8 cellular contexts compared by ENCODE assay signal in genomic region chr21:26070822-26071425, GRCh38.
A peak's percentile ranks its signal among the peaks of the same experiment; 100 is the strongest.
DNase-seq lines count a peak whose midpoint lies in the region; ATAC-seq, FAIRE-seq and TF ChIP-seq lines count a peak whose summit lies in the region.

No MANE protein-coding gene starts in this region.

- no peaks in the 10 kb centered on the region for H3K36me3 ChIP-seq in bronchial epithelial cell (ENCODE audit: control insufficient read depth, insufficient read depth, low read length)

- no peaks in the 10 kb centered on the region for H3K27me3 ChIP-seq in bronchial epithelial cell (ENCODE audit: control insufficient read depth, insufficient read depth, low read length)
- H3K27me3 ChIP-seq in mononuclear cell (ENCODE audit: insufficient read depth, low read length) = no peaks in the 10 kb centered on the region

- FAIRE-seq in bronchial epithelial cell (lab: Jason Lieb, UNC) = no peak

- no peaks in the 10 kb centered on the region for H3K9me3 ChIP-seq in mononuclear cell (ENCODE audit: low read depth, low read length)

- peak in 5 of 6 experiments; percentile 3 to 58 (median 40) for DNase-seq in stimulated activated naive CD4-positive, alpha-beta T cell (lab: John Stamatoyannopoulos, UW)
- DNase-seq in stimulated activated naive CD4-positive, alpha-beta T cell treated with Interleukin-2 at 50 U/mL for 16 hours (lab: John Stamatoyannopoulos, UW) = no peak
- DNase-seq in NCI-H2227 treated with DMSO at 0.1 percent for 48 hours (lab: John Stamatoyannopoulos, UW) (peak; percentile 67), bronchial epithelial cell (ENCODE audit: low read depth) (peak; percentile 29), HK-2 (ENCODE audit: unreplicated experiment) (no peak), NCI-H1105 (lab: John Stamatoyannopoulos, UW) (no peak)

- peaks cover 8% of the 10 kb centered on the region for H3K4me1 ChIP-seq in mononuclear cell (ENCODE audit: insufficient read depth, low read length)

- no peak for TF ChIP-seq CTCF in bronchial epithelial cell (IDR thresholded peaks at IDR 0.05; ENCODE audit: insufficient read depth, low read length, severe bottlenecking)

- no peak overlapping the region for H3K4me3 ChIP-seq in bronchial epithelial cell (ENCODE audit: low read depth, low read length)
- peak overlapping the region; percentile 1 for H3K4me3 ChIP-seq in mononuclear cell (ENCODE audit: low read length)

- no peak for ATAC-seq in GM18867 (IDR thresholded peaks at IDR 0.05; ENCODE audit: unreplicated experiment)

Comparison
In these comparisons a context has a peak if more than half of its experiments do, and no peak if none do; other contexts are left out.
1. DNase-seq: peak in stimulated activated naive CD4-positive, alpha-beta T cell (5 of 6), NCI-H2227 treated with DMSO at 0.1 percent for 48 hours (single experiment) and bronchial epithelial cell (single experiment); none in stimulated activated naive CD4-positive, alpha-beta T cell treated with Interleukin-2 at 50 U/mL for 16 hours (single experiment), HK-2 (single experiment) and NCI-H1105 (single experiment).